In genomic region chr10:74650613-74651012, GRCh38 we compare ENCODE assay signal across 23 cellular contexts.
A peak's percentile ranks its signal among the peaks of the same experiment; 100 is the strongest.
DNase-seq lines count a peak whose midpoint lies in the region; ATAC-seq and TF ChIP-seq lines count a peak whose summit lies in the region.
"Had no signal": no experiment of that assay in that cellular context is flagged by ENCODE, and none has a peak within 500 bp of the region (broad histone marks: within the 10 kb centered on the region; RNA-seq: fewer than 3 reads in every experiment).

No MANE protein-coding gene starts in this region.

- H3K4me3 Mint-ChIP-seq in Caco-2 (ENCODE audit: unreplicated experiment), result no peak overlapping the region
- H3K4me3 Mint-ChIP-seq: CD8-positive, alpha-beta memory T cell had no signal

- no peaks in the 10 kb centered on the region for H3K9me3 Mint-ChIP-seq in Caco-2 (ENCODE audit: unreplicated experiment)
- H3K9me3 Mint-ChIP-seq: CD8-positive, alpha-beta memory T cell had no signal

- no peaks in the 10 kb centered on the region for H3K27me3 ChIP-seq in Karpas-422 (ENCODE audit: low read length)
- H3K27me3 ChIP-seq in neural cell (ENCODE audit: insufficient read depth, low read depth, low read length), result no peaks in the 10 kb centered on the region
- no peaks in the 10 kb centered on the region for H3K27me3 ChIP-seq in GM23248 (replicated peaks; ENCODE audit: insufficient read depth)
- H3K27me3 ChIP-seq in Caco-2 (replicated peaks; ENCODE audit: control insufficient read depth, insufficient read depth, low read length), result no peaks in the 10 kb centered on the region
- H3K27me3 ChIP-seq: SJCRH30 had no signal

- in situ Hi-C loops in GM23248 (cut with MboI), result no loop called here

- peak overlapping the region; percentile 34 for H3K4me2 ChIP-seq in Karpas-422 (ENCODE audit: low read depth, low read length, poor library complexity, severe bottlenecking)
- no peak overlapping the region for H3K4me2 ChIP-seq in neural cell (ENCODE audit: low read length)
- no peak overlapping the region for H3K4me2 ChIP-seq in GM23248 (ENCODE audit: unreplicated experiment)
- H3K4me2 ChIP-seq: KMS-11 had no signal

- no peak for TF ChIP-seq RAD21 in neural cell (conservative IDR thresholded peaks at IDR 0.05)

- H3K79me2 ChIP-seq in Karpas-422 (ENCODE audit: low read length) (no peaks in the 10 kb centered on the region), neural cell (replicated peaks; ENCODE audit: insufficient read depth, low read length) (no peaks in the 10 kb centered on the region), GM23248 (ENCODE audit: insufficient read depth) (no peaks in the 10 kb centered on the region)

- POLR2A ChIA-PET in Caco-2 (lab: Charles Lee), result no interaction called here

- peak; percentile 27 for DNase-seq in GM10266 (ENCODE audit: extremely low spot score)
- peak; percentile 81 for DNase-seq in Karpas-422
- DNase-seq in AG08395 (ENCODE audit: low spot score), result no peak
- no peak for DNase-seq in NCI-H82 (lab: John Stamatoyannopoulos, UW)
- DNase-seq in GM23248, result no peak
- no peak for DNase-seq in Caco-2
- DNase-seq: CD8-positive, alpha-beta memory T cell; DMS53; H7; IMR-90; NCI-H1105 treated with DMSO at 0.1 percent for 48 hours; NCI-H1694; NCI-H2081; NCI-H2171; NCI-H345; NCI-H524; NCI-H774; SJCRH30; T-helper 9 cell had no signal

- peaks cover 14% of the 10 kb centered on the region for H3K36me3 Mint-ChIP-seq in Caco-2 (ENCODE audit: insufficient read depth, unreplicated experiment)

- no peaks in the 10 kb centered on the region for H3K4me1 Mint-ChIP-seq in Caco-2 (ENCODE audit: low read depth, unreplicated experiment)

- no peak for TF ChIP-seq CTCF in GM10266 (IDR thresholded peaks at IDR 0.05; ENCODE audit: control insufficient read depth, insufficient read depth, low read depth, missing control alignments)
- TF ChIP-seq CTCF in neural cell (IDR thresholded peaks at IDR 0.05; ENCODE audit: poor library complexity, severe bottlenecking), result no peak
- TF ChIP-seq CTCF in Caco-2 (IDR thresholded peaks at IDR 0.05; ENCODE audit: insufficient read depth in 1 of 2, low read depth in 1 of 2, low read length in 1 of 2, severe bottlenecking in 1 of 2, unreplicated experiment in 1 of 2), result no peak

- H3K4me3 ChIP-seq in Karpas-422 (ENCODE audit: low read length), result no peak overlapping the region
- H3K4me3 ChIP-seq in neural cell (ENCODE audit: low read length), result no peak overlapping the region
- no peak overlapping the region for H3K4me3 ChIP-seq in GM23248
- no peak overlapping the region for H3K4me3 ChIP-seq in Caco-2 (ENCODE audit: low read depth, low read length)
- H3K4me3 ChIP-seq: SJCRH30 had no signal

- WGBS in GM23248 (ENCODE audit: low coverage in 1 of 2, low lambda C conversion rate in 2 of 2, missing lambda C conversion rate in 2 of 2), 2 experiments, result 95 to 100% methylated on average over 1 of the region's 1 CpG

- H3K27me3 Mint-ChIP-seq in Caco-2 (ENCODE audit: insufficient read depth, unreplicated experiment), result no peaks in the 10 kb centered on the region
- H3K27me3 Mint-ChIP-seq: CD8-positive, alpha-beta memory T cell had no signal

- H3K9me2 ChIP-seq in Karpas-422 (replicated peaks; ENCODE audit: insufficient read depth, low read length), result no peaks in the 10 kb centered on the region
- no peaks in the 10 kb centered on the region for H3K9me2 ChIP-seq in neural cell (ENCODE audit: insufficient read depth, low read length)
- H3K9me2 ChIP-seq in GM23248 (ENCODE audit: insufficient read depth), result no peaks in the 10 kb centered on the region

- peak overlapping the region; percentile 72 for H3K27ac ChIP-seq in Karpas-422 (ENCODE audit: low read length)
- peak overlapping the region; percentile 37 for H3K27ac ChIP-seq in neural cell (ENCODE audit: low read length)
- no peak overlapping the region for H3K27ac ChIP-seq in GM23248
- H3K27ac ChIP-seq: C4-2B, KMS-11, SJCRH30 had no signal

- no peak overlapping the region for H2AFZ ChIP-seq in Karpas-422 (ENCODE audit: low read length)
- no peak overlapping the region for H2AFZ ChIP-seq in neural cell (ENCODE audit: low read depth, low read length)
- no peak overlapping the region for H2AFZ ChIP-seq in GM23248

- H4K20me1 ChIP-seq in Karpas-422 (ENCODE audit: insufficient read depth, low read depth, low read length) (no peaks in the 10 kb centered on the region), neural cell (ENCODE audit: insufficient read depth) (no peaks in the 10 kb centered on the region), GM23248 (ENCODE audit: insufficient read depth) (no peaks in the 10 kb centered on the region)

- H3K9me3 ChIP-seq in Karpas-422 (ENCODE audit: low read length) (no peaks in the 10 kb centered on the region), neural cell (ENCODE audit: low read length) (no peaks in the 10 kb centered on the region), GM23248 (ENCODE audit: low read depth) (no peaks in the 10 kb centered on the region), Caco-2 (no peaks in the 10 kb centered on the region)
- H3K9me3 ChIP-seq: SJCRH30 had no signal

- H3K36me3 ChIP-seq in Karpas-422 (ENCODE audit: insufficient read depth, low read length) (no peaks in the 10 kb centered on the region), neural cell (ENCODE audit: insufficient read depth, low read length) (no peaks in the 10 kb centered on the region), GM23248 (ENCODE audit: low read depth) (no peaks in the 10 kb centered on the region), Caco-2 (ENCODE audit: control insufficient read depth, insufficient read depth, low read length) (no peaks in the 10 kb centered on the region)
- H3K36me3 ChIP-seq: SJCRH30 had no signal

- H3K4me1 ChIP-seq in Karpas-422 (ENCODE audit: low read length), result peaks cover 45% of the 10 kb centered on the region
- no peaks in the 10 kb centered on the region for H3K4me1 ChIP-seq in GM23248 (ENCODE audit: insufficient read depth)
- no peaks in the 10 kb centered on the region for H3K4me1 ChIP-seq in Caco-2

- no peak for TF ChIP-seq EP300 in neural cell (conservative IDR thresholded peaks at IDR 0.05; ENCODE audit: poor library complexity, severe bottlenecking)

- H3F3A ChIP-seq in neural cell (ENCODE audit: insufficient read depth, low read length, poor library complexity, severe bottlenecking) (no peaks in the 10 kb centered on the region), GM23248 (ENCODE audit: insufficient read depth) (no peaks in the 10 kb centered on the region)

- intact Hi-C loops in Caco-2 (cut with micrococcal nuclease; ENCODE audit: unreplicated experiment), result no loop called here

- no peak overlapping the region for H3K27ac Mint-ChIP-seq in Caco-2 (ENCODE audit: unreplicated experiment)

- no peak overlapping the region for H3K9ac ChIP-seq in Karpas-422 (ENCODE audit: low read length)
- no peak overlapping the region for H3K9ac ChIP-seq in neural cell (ENCODE audit: low read length)
- H3K9ac ChIP-seq in GM23248, result no peak overlapping the region
- H3K9ac ChIP-seq: KMS-11 had no signal

- peak; percentile 46 for ATAC-seq in GM18867 (IDR thresholded peaks at IDR 0.05; ENCODE audit: unreplicated experiment)

- no TSS peak for BruUV-seq in Caco-2 (replicated peaks; lab: Mats Ljungman, UMichigan)

- CTCF ChIA-PET in Caco-2 (lab: Charles Lee), result no interaction called here

TF ChIP-seq in neural cell, 6 proteins besides CTCF, POLR2A, EP300 and RAD21:
- no peak for TF ChIP-seq EZH2 (IDR thresholded peaks at IDR 0.05; ENCODE audit: borderline replicate concordance, insufficient read depth, low read length, poor library complexity, severe bottlenecking)
- no peak for TF ChIP-seq REST (IDR thresholded peaks at IDR 0.05; ENCODE audit: borderline replicate concordance)
- TF ChIP-seq POLR2AphosphoS5 (IDR thresholded peaks at IDR 0.05), result no peak
- TF ChIP-seq TAF1 (IDR thresholded peaks at IDR 0.05; ENCODE audit: low read depth), result no peak
- TF ChIP-seq SMC3 (conservative IDR thresholded peaks at IDR 0.05; ENCODE audit: poor library complexity), result no peak
- TF ChIP-seq MXI1 (conservative IDR thresholded peaks at IDR 0.05; ENCODE audit: poor library complexity, severe bottlenecking), result no peak

Comparison
In these comparisons a context has a peak if more than half of its experiments do, and no peak if none do; other contexts are left out.
1. DNase-seq: peak in GM10266 (single experiment) and Karpas-422 (single experiment); none in AG08395 (single experiment), NCI-H82 (single experiment), GM23248 (single experiment) and Caco-2 (0 of 2).